Comparison of ENCODE assay signal across 8 cellular contexts in the genomic region with DNA sequence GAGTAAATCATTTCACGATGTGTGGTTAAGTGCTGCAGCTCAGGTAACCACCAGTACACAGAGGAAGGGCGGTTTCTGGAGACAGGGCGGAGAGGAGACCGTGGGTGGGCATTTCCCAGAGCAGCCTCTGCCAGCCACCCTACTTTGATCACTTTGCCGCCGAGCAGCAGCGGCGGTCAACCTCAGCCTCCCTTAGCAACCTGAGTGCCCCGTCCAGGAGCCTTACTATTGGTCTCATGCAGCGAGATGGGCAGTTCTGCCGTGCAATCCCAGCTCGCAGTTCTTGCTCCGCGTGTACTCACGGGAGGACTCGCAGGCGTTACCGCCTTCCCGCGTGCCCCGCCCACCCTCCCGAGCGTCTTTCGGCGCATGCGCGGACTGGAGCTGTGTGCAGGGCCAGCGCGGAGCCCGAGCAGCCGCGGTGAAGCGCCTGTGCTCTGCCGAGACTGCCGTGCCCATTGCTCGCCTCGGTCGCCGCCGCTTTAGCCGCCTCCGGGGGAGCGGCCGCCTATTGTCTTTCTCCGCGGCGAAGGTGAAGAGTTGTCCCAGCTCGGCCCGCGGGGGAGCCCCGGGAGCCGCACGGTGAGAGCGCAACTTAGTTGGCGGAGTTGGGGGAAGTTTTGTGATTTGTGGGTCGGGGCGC. TPM values are rescaled to one million over a fixed set of nuclear protein-coding genes. Genes with fewer than 3 reads are reported as not detected.
DNase-seq lines count a peak whose midpoint lies in the region; ATAC-seq and TF ChIP-seq lines count a peak whose summit lies in the region.

Gene AKAP13 (plus strand): TSS at position 387 of the 643 bp plus-strand sequence. CDS start 105,118 bp downstream, outside the sequence.

- peaks cover 1% of the 10 kb centered on the region for H3K36me3 Mint-ChIP-seq in IgD-negative memory B cell

- peak within 1 kb of the TSS; percentile 92 to 97 (median 94) for H3K27ac Mint-ChIP-seq in IgD-negative memory B cell

- ATAC-seq in GM21576 (IDR thresholded peaks at IDR 0.05; ENCODE audit: unreplicated experiment), result peak; percentile 80

- peak within 1 kb of the TSS; percentile 73 for H3K4me3 ChIP-seq in epithelial cell of proximal tubule (ENCODE audit: low read depth, low read length)

- peaks cover 4% of the 10 kb centered on the region for H3K27me3 Mint-ChIP-seq in IgD-negative memory B cell

- no peak for TF ChIP-seq CTCF in epithelial cell of proximal tubule (conservative IDR thresholded peaks at IDR 0.05; ENCODE audit: low read depth, low read length)

- peaks cover 25 to 38% (median 36%) of the 10 kb centered on the region in 3 donors for H3K4me1 Mint-ChIP-seq in IgD-negative memory B cell

- DNase-seq in DMS153 (lab: John Stamatoyannopoulos, UW) (peak; percentile 91), OCI-M1 (lab: John Stamatoyannopoulos, UW) (peak; percentile 97), activated T-cell treated with anti-CD3 and anti-CD28 coated beads for 24 hours (ENCODE audit: low read depth) (peak; percentile 90), epithelial cell of proximal tubule (ENCODE audit: low read depth) (peak; percentile 94), mucosa of gallbladder (ENCODE audit: low spot score) (peak; percentile 98)
- DNase-seq in stimulated activated CD8-positive, alpha-beta memory T cell treated with anti-CD3 and anti-CD28 coated beads, Interleukin-4, amount 100 ng/mL, for 24 hours (ENCODE audit: low read depth), result peak; percentile 90

- no peaks in the 10 kb centered on the region for H3K9me3 Mint-ChIP-seq in IgD-negative memory B cell

- H3K4me3 Mint-ChIP-seq in IgD-negative memory B cell, result peak within 1 kb of the TSS; percentile 85 to 97 (median 94)

RNA-seq across cellular contexts. Expression of gene AKAP13, which starts in this region (rescaled TPM):
- polyA plus RNA-seq in IgD-negative memory B cell, result 152 TPM
- total RNA-seq in epithelial cell of proximal tubule, result 23.4 and 40.9 TPM in 2 replicates
- total RNA-seq in mucosa of gallbladder, result 184 TPM

Comparison
In these comparisons a context has a peak if more than half of its experiments do, and no peak if none do; other contexts are left out.
1. Peak in every context shown above with its lines: DNase-seq, ATAC-seq and H3K4me3 ChIP-seq.